ENCODE assay signal across 1 cellular context in the genomic region with DNA sequence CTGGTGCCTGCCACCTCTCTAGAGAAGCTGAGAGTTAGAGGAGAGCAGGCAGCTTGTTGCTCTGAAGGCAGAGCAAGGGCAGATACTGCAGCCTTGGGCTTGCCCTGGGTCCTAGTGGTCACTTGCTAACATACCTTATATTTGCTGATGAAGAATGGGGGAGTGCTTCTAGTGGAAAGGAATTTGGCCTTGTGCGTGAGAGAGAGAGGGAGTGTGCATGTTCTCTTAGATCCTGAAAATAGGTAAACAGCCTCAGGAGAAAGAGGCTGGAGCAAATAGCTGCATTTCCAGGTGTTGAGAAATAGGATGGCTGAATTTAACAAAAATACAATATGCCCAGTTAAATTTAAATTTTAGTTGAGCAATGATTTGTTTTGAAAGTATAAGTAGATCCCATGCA.
TF ChIP-seq lines count a peak whose summit lies in the region.

No MANE protein-coding gene starts in this region.

TF ChIP-seq in HepG2, 621 proteins besides CTCF, POLR2A, EP300 and RAD21 (continued from another document and continues in another):
- TF ChIP-seq, protein P1, sequence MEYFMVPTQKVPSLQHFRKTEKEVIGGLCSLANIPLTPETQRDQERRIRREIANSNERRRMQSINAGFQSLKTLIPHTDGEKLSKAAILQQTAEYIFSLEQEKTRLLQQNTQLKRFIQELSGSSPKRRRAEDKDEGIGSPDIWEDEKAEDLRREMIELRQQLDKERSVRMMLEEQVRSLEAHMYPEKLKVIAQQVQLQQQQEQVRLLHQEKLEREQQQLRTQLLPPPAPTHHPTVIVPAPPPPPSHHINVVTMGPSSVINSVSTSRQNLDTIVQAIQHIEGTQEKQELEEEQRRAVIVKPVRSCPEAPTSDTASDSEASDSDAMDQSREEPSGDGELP (IDR thresholded peaks at IDR 0.05; ENCODE audit: borderline replicate concordance, low read depth), result peak; percentile 45; the same call in 1 of the 2 replicates
- TF ChIP-seq ZNF264 (CRISPR knock-in tag; IDR thresholded peaks at IDR 0.05), result peak; percentile 87; the same call in 1 of the 2 replicates
- peak; percentile 87 for TF ChIP-seq ZNF788 (CRISPR knock-in tag; IDR thresholded peaks at IDR 0.05; ENCODE audit: borderline replicate concordance)
- TF ChIP-seq ELF3 (CRISPR knock-in tag; IDR thresholded peaks at IDR 0.05), result peak; percentile 86; the same call in 1 of the 2 replicates
- TF ChIP-seq, protein P2, sequence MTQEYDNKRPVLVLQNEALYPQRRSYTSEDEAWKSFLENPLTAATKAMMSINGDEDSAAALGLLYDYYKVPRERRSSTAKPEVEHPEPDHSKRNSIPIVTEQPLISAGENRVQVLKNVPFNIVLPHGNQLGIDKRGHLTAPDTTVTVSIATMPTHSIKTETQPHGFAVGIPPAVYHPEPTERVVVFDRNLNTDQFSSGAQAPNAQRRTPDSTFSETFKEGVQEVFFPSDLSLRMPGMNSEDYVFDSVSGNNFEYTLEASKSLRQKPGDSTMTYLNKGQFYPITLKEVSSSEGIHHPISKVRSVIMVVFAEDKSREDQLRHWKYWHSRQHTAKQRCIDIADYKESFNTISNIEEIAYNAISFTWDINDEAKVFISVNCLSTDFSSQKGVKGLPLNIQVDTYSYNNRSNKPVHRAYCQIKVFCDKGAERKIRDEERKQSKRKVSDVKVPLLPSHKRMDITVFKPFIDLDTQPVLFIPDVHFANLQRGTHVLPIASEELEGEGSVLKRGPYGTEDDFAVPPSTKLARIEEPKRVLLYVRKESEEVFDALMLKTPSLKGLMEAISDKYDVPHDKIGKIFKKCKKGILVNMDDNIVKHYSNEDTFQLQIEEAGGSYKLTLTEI (CRISPR knock-in tag; conservative IDR thresholded peaks at IDR 0.05), result no peak
- no peak; the same call in 1 of the 2 replicates for TF ChIP-seq SMARCC2 (IDR thresholded peaks at IDR 0.05)
- TF ChIP-seq ZNF180 (CRISPR knock-in tag; IDR thresholded peaks at IDR 0.05; ENCODE audit: borderline replicate concordance, low read depth), result no peak
- TF ChIP-seq KLF12 (CRISPR knock-in tag; IDR thresholded peaks at IDR 0.05; ENCODE audit: borderline replicate concordance), result no peak
- TF ChIP-seq ZMAT3 (CRISPR knock-in tag; conservative IDR thresholded peaks at IDR 0.05), result no peak
- TF ChIP-seq ZNF138 (CRISPR knock-in tag; IDR thresholded peaks at IDR 0.05; ENCODE audit: low read depth), result no peak
- no peak for TF ChIP-seq ASH2L (IDR thresholded peaks at IDR 0.05; ENCODE audit: insufficient read length, low read depth, low read length)
- no peak for TF ChIP-seq ZNF567 (CRISPR knock-in tag; IDR thresholded peaks at IDR 0.05; ENCODE audit: borderline replicate concordance)
- no peak for TF ChIP-seq PCBP1 (IDR thresholded peaks at IDR 0.05; ENCODE audit: borderline replicate concordance, low read depth, low read length)
- TF ChIP-seq ZSCAN9 (CRISPR knock-in tag; IDR thresholded peaks at IDR 0.05; ENCODE audit: borderline replicate concordance), result peak; percentile 89; the same call in 1 of the 2 replicates
- TF ChIP-seq ZBTB8A (CRISPR knock-in tag; IDR thresholded peaks at IDR 0.05; ENCODE audit: borderline replicate concordance, low read depth), result no peak
- TF ChIP-seq SP4 (CRISPR knock-in tag; IDR thresholded peaks at IDR 0.05), result no peak
- TF ChIP-seq ETV6 (CRISPR knock-in tag; conservative IDR thresholded peaks at IDR 0.05), result peak; percentile 81
- peak; percentile 84 for TF ChIP-seq CEBPG (CRISPR knock-in tag; IDR thresholded peaks at IDR 0.05)
- peak; percentile 82 for TF ChIP-seq GFI1 (CRISPR knock-in tag; IDR thresholded peaks at IDR 0.05; ENCODE audit: borderline replicate concordance)
- TF ChIP-seq, protein P3, sequence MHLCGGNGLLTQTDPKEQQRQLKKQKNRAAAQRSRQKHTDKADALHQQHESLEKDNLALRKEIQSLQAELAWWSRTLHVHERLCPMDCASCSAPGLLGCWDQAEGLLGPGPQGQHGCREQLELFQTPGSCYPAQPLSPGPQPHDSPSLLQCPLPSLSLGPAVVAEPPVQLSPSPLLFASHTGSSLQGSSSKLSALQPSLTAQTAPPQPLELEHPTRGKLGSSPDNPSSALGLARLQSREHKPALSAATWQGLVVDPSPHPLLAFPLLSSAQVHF (CRISPR knock-in tag; IDR thresholded peaks at IDR 0.05), result no peak
- TF ChIP-seq ZNF136 (CRISPR knock-in tag; IDR thresholded peaks at IDR 0.05; ENCODE audit: low read depth), result 0 out of 2 replicates have a peak, but pooled peaks have one; percentile 63
- no peak for TF ChIP-seq ZFYVE20 (CRISPR knock-in tag; IDR thresholded peaks at IDR 0.05; ENCODE audit: borderline replicate concordance, low read depth)
- TF ChIP-seq ZNF382 (CRISPR knock-in tag; IDR thresholded peaks at IDR 0.05; ENCODE audit: borderline replicate concordance), result no peak
- no peak for TF ChIP-seq ZNF558 (CRISPR knock-in tag; IDR thresholded peaks at IDR 0.05; ENCODE audit: borderline replicate concordance)
- TF ChIP-seq, protein P4, sequence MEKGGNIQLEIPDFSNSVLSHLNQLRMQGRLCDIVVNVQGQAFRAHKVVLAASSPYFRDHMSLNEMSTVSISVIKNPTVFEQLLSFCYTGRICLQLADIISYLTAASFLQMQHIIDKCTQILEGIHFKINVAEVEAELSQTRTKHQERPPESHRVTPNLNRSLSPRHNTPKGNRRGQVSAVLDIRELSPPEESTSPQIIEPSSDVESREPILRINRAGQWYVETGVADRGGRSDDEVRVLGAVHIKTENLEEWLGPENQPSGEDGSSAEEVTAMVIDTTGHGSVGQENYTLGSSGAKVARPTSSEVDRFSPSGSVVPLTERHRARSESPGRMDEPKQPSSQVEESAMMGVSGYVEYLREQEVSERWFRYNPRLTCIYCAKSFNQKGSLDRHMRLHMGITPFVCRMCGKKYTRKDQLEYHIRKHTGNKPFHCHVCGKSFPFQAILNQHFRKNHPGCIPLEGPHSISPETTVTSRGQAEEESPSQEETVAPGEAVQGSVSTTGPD (CRISPR knock-in tag; IDR thresholded peaks at IDR 0.05), result no peak
- no peak for TF ChIP-seq ZNF260 (CRISPR knock-in tag; IDR thresholded peaks at IDR 0.05; ENCODE audit: borderline replicate concordance, low read depth)
- TF ChIP-seq, protein P5, sequence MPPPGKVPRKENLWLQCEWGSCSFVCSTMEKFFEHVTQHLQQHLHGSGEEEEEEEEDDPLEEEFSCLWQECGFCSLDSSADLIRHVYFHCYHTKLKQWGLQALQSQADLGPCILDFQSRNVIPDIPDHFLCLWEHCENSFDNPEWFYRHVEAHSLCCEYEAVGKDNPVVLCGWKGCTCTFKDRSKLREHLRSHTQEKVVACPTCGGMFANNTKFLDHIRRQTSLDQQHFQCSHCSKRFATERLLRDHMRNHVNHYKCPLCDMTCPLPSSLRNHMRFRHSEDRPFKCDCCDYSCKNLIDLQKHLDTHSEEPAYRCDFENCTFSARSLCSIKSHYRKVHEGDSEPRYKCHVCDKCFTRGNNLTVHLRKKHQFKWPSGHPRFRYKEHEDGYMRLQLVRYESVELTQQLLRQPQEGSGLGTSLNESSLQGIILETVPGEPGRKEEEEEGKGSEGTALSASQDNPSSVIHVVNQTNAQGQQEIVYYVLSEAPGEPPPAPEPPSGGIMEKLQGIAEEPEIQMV (CRISPR knock-in tag; IDR thresholded peaks at IDR 0.05; ENCODE audit: low read depth), result no peak
- no peak for TF ChIP-seq ZMYM2 (CRISPR knock-in tag; IDR thresholded peaks at IDR 0.05)
- TF ChIP-seq RCOR2 (CRISPR knock-in tag; IDR thresholded peaks at IDR 0.05), result peak; percentile 96
- no peak for TF ChIP-seq CREB1 (IDR thresholded peaks at IDR 0.05)
- no peak for TF ChIP-seq CREB1 (CRISPR knock-in tag; IDR thresholded peaks at IDR 0.05)
- no peak for TF ChIP-seq ZNF678 (CRISPR knock-in tag; IDR thresholded peaks at IDR 0.05)
- TF ChIP-seq ZNF562 (CRISPR knock-in tag; IDR thresholded peaks at IDR 0.05; ENCODE audit: borderline replicate concordance), result no peak
- TF ChIP-seq FOXM1 (CRISPR knock-in tag; IDR thresholded peaks at IDR 0.05), result no peak
- TF ChIP-seq ELF4 (CRISPR knock-in tag; IDR thresholded peaks at IDR 0.05; ENCODE audit: borderline replicate concordance), result no peak
- TF ChIP-seq ZNF878 (CRISPR knock-in tag; IDR thresholded peaks at IDR 0.05), result peak; percentile 91
- TF ChIP-seq, protein P6, sequence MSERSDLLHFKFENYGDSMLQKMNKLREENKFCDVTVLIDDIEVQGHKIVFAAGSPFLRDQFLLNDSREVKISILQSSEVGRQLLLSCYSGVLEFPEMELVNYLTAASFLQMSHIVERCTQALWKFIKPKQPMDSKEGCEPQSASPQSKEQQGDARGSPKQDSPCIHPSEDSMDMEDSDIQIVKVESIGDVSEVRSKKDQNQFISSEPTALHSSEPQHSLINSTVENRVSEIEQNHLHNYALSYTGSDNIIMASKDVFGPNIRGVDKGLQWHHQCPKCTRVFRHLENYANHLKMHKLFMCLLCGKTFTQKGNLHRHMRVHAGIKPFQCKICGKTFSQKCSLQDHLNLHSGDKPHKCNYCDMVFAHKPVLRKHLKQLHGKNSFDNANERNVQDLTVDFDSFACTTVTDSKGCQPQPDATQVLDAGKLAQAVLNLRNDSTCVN (CRISPR knock-in tag; IDR thresholded peaks at IDR 0.05; ENCODE audit: borderline replicate concordance), result peak; percentile 96
- TF ChIP-seq, protein P7, sequence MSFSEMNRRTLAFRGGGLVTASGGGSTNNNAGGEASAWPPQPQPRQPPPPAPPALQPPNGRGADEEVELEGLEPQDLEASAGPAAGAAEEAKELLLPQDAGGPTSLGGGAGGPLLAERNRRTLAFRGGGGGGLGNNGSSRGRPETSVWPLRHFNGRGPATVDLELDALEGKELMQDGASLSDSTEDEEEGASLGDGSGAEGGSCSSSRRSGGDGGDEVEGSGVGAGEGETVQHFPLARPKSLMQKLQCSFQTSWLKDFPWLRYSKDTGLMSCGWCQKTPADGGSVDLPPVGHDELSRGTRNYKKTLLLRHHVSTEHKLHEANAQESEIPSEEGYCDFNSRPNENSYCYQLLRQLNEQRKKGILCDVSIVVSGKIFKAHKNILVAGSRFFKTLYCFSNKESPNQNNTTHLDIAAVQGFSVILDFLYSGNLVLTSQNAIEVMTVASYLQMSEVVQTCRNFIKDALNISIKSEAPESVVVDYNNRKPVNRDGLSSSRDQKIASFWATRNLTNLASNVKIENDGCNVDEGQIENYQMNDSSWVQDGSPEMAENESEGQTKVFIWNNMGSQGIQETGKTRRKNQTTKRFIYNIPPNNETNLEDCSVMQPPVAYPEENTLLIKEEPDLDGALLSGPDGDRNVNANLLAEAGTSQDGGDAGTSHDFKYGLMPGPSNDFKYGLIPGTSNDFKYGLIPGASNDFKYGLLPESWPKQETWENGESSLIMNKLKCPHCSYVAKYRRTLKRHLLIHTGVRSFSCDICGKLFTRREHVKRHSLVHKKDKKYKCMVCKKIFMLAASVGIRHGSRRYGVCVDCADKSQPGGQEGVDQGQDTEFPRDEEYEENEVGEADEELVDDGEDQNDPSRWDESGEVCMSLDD (CRISPR knock-in tag; IDR thresholded peaks at IDR 0.05; ENCODE audit: borderline replicate concordance), result no peak
- 0 out of 2 replicates have a peak, but pooled peaks have one; percentile 29 for TF ChIP-seq JUN (CRISPR knock-in tag; IDR thresholded peaks at IDR 0.05)
- no peak for TF ChIP-seq ZNF235 (CRISPR knock-in tag; IDR thresholded peaks at IDR 0.05; ENCODE audit: borderline replicate concordance)
- TF ChIP-seq ZNF367 (CRISPR knock-in tag; IDR thresholded peaks at IDR 0.05; ENCODE audit: borderline replicate concordance), result no peak
- TF ChIP-seq, protein P8, sequence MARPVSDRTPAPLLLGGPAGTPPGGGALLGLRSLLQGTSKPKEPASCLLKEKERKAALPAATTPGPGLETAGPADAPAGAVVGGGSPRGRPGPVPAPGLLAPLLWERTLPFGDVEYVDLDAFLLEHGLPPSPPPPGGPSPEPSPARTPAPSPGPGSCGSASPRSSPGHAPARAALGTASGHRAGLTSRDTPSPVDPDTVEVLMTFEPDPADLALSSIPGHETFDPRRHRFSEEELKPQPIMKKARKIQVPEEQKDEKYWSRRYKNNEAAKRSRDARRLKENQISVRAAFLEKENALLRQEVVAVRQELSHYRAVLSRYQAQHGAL (CRISPR knock-in tag; IDR thresholded peaks at IDR 0.05; ENCODE audit: not compliant biosample characterization), result no peak
- TF ChIP-seq PHF21A (CRISPR knock-in tag; IDR thresholded peaks at IDR 0.05), result peak; percentile 78; the same call in 1 of the 2 replicates
- TF ChIP-seq PAWR (CRISPR knock-in tag; IDR thresholded peaks at IDR 0.05; ENCODE audit: borderline replicate concordance), result no peak
- TF ChIP-seq ZNF207 (IDR thresholded peaks at IDR 0.05; ENCODE audit: borderline replicate concordance), result no peak
- TF ChIP-seq ZNF605 (CRISPR knock-in tag; IDR thresholded peaks at IDR 0.05), result no peak
- TF ChIP-seq, protein P9, sequence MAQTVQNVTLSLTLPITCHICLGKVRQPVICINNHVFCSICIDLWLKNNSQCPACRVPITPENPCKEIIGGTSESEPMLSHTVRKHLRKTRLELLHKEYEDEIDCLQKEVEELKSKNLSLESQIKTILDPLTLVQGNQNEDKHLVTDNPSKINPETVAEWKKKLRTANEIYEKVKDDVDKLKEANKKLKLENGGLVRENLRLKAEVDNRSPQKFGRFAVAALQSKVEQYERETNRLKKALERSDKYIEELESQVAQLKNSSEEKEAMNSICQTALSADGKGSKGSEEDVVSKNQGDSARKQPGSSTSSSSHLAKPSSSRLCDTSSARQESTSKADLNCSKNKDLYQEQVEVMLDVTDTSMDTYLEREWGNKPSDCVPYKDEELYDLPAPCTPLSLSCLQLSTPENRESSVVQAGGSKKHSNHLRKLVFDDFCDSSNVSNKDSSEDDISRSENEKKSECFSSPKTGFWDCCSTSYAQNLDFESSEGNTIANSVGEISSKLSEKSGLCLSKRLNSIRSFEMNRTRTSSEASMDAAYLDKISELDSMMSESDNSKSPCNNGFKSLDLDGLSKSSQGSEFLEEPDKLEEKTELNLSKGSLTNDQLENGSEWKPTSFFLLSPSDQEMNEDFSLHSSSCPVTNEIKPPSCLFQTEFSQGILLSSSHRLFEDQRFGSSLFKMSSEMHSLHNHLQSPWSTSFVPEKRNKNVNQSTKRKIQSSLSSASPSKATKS (CRISPR knock-in tag; IDR thresholded peaks at IDR 0.05), result 0 out of 2 replicates have a peak, but pooled peaks have one; percentile 55
- TF ChIP-seq MEIS1 (CRISPR knock-in tag; IDR thresholded peaks at IDR 0.05; ENCODE audit: borderline replicate concordance), result no peak
- no peak for TF ChIP-seq ZNF446 (CRISPR knock-in tag; IDR thresholded peaks at IDR 0.05)
- TF ChIP-seq, protein P10, sequence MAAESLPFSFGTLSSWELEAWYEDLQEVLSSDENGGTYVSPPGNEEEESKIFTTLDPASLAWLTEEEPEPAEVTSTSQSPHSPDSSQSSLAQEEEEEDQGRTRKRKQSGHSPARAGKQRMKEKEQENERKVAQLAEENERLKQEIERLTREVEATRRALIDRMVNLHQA (CRISPR knock-in tag; IDR thresholded peaks at IDR 0.05), result peak; percentile 61; the same call in 1 of the 2 replicates
- TF ChIP-seq, protein P11, sequence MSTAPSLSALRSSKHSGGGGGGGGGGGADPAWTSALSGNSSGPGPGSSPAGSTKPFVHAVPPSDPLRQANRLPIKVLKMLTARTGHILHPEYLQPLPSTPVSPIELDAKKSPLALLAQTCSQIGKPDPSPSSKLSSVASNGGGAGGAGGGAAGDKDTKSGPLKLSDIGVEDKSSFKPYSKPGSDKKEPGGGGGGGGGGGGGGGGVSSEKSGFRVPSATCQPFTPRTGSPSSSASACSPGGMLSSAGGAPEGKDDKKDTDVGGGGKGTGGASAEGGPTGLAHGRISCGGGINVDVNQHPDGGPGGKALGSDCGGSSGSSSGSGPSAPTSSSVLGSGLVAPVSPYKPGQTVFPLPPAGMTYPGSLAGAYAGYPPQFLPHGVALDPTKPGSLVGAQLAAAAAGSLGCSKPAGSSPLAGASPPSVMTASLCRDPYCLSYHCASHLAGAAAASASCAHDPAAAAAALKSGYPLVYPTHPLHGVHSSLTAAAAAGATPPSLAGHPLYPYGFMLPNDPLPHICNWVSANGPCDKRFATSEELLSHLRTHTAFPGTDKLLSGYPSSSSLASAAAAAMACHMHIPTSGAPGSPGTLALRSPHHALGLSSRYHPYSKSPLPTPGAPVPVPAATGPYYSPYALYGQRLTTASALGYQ (CRISPR knock-in tag; IDR thresholded peaks at IDR 0.05), result peak; percentile 63; the same call in 1 of the 2 replicates
